8 cellular contexts compared by ENCODE assay signal in the genomic region with DNA sequence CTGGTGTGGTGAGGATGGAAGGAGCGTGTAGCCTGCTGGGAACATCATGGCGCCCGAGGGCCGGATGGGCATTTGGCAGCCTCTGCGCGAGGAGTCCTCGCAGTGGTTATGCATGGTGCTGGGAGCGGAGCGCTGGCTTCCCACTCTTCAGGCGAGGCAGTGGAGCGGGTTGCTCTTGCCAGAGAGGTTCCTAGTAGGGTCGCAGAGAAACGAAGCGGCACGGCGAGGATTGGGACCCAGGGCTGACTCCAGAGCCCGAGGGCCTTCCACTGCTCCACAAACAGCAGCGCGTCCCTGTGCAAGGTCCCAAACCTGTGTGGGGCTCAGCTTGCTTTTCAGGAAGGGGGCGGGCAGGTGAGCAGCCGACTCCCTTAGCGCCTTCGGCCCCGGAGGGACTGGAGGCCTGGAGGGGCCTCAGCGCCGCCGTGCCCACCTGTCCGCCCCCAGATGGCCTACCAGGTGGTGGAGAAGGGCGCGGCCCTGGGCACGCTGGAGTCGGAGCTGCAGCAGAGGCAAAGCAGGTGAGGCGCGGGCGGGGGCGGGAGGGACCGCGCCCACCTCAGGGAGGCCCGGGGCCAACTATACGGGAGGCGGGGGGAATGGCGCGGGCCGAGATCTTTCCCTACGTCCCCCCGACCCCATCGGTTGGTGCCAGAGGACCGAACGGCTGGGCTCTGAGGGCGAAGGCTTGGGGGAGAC. TPM values are rescaled to one million over a fixed set of nuclear protein-coding genes. Genes with fewer than 3 reads are reported as not detected.
DNase-seq lines count a peak whose midpoint lies in the region; ATAC-seq and TF ChIP-seq lines count a peak whose summit lies in the region.

No MANE protein-coding gene starts in this region.

- peak overlapping the region; percentile 7 for H3K27ac ChIP-seq in CD4-positive, alpha-beta T cell (ENCODE audit: low read depth, low read length)

- no peak for TF ChIP-seq CTCF in CD4-positive, alpha-beta T cell (IDR thresholded peaks at IDR 0.05)
- TF ChIP-seq CTCF in epithelial cell of proximal tubule (conservative IDR thresholded peaks at IDR 0.05; ENCODE audit: low read depth, low read length): no peak

- H3K36me3 ChIP-seq in neuron (ENCODE audit: insufficient read depth, low read length): no peaks in the 10 kb centered on the region

- H3K9me3 Mint-ChIP-seq in CD4-positive, alpha-beta T cell: no peaks in the 10 kb centered on the region

- POLR2A ChIA-PET in CD4-positive, alpha-beta T cell (lab: Charles Lee): no interaction called here

- no peaks in the 10 kb centered on the region for H3K27me3 Mint-ChIP-seq in CD4-positive, alpha-beta T cell

- no peak overlapping the region for H3K27ac Mint-ChIP-seq in CD4-positive, alpha-beta T cell

- H3K4me1 Mint-ChIP-seq in CD4-positive, alpha-beta T cell (ENCODE audit: low read depth): peaks cover 25% of the 10 kb centered on the region

- H2AFZ ChIP-seq in neuron (ENCODE audit: low read depth, low read length): peak overlapping the region; percentile 55

- peak overlapping the region; percentile 58 for H3K4me3 ChIP-seq in epithelial cell of proximal tubule (ENCODE audit: low read depth, low read length)
- H3K4me3 ChIP-seq in neuron (ENCODE audit: low read length): peak overlapping the region; percentile 46

- peaks cover 13% of the 10 kb centered on the region for H3K4me1 ChIP-seq in neuron (ENCODE audit: insufficient read depth, low read length)

- no peaks in the 10 kb centered on the region for H3K9me3 ChIP-seq in CD4-positive, alpha-beta T cell (ENCODE audit: control insufficient read depth, low read length)
- no peaks in the 10 kb centered on the region for H3K9me3 ChIP-seq in neuron (ENCODE audit: low read length)

- ATAC-seq in CD4-positive, alpha-beta T cell (ENCODE audit: poor library complexity): no peak
- no peak for ATAC-seq in HG03045 (IDR thresholded peaks at IDR 0.05; ENCODE audit: unreplicated experiment)

- H3K36me3 Mint-ChIP-seq in CD4-positive, alpha-beta T cell (ENCODE audit: low read depth): peaks cover 69% of the 10 kb centered on the region

- CTCF ChIA-PET in CD4-positive, alpha-beta T cell (lab: Charles Lee): no interaction called here

- no peaks in the 10 kb centered on the region for H3K27me3 ChIP-seq in CD4-positive, alpha-beta T cell (ENCODE audit: control insufficient read depth, insufficient read depth, low read length)
- no peaks in the 10 kb centered on the region for H3K27me3 ChIP-seq in neuron (ENCODE audit: insufficient read depth, low read length)

- intact Hi-C loops in CD4-positive, alpha-beta T cell (cut with DNase I, micrococcal nuclease): no loop called here

- no peak for DNase-seq in CD4-positive, alpha-beta T cell
- peak; percentile 87 for DNase-seq in NCI-H2171 treated with DMSO at 0.1 percent for 48 hours (lab: John Stamatoyannopoulos, UW)
- DNase-seq in epithelial cell of proximal tubule (ENCODE audit: low read depth): no peak
- no peak for DNase-seq in SIG-M5 treated with dmso at 0.1 percent for 504 hours (lab: John Stamatoyannopoulos, UW; ENCODE audit: unreplicated experiment)
- DNase-seq in dedifferentiated amniotic fluid mesenchymal stem cell (ENCODE audit: extremely low spot score): no peak
- no peak for DNase-seq in NCI-H2107 treated with DMSO at 0.1 percent for 48 hours (lab: John Stamatoyannopoulos, UW; ENCODE audit: unreplicated experiment)

- no peak overlapping the region for H3K4me3 Mint-ChIP-seq in CD4-positive, alpha-beta T cell

RNA-seq across cellular contexts. Expression of gene ATG16L2, which starts 7.2 kb away (rescaled TPM):
- 10 to 100 TPM; 58.3 to 61.6 TPM for total RNA-seq in CD4-positive, alpha-beta T cell
- total RNA-seq in epithelial cell of proximal tubule: 7.3 and 40.1 TPM in 2 replicates

RNA-seq across cellular contexts. Expression of gene STARD10, which starts 27.5 kb away (rescaled TPM):
- total RNA-seq in CD4-positive, alpha-beta T cell: 10 to 100 TPM; 10.5 to 12.9 TPM
- total RNA-seq in epithelial cell of proximal tubule: 54.8 and 67.4 TPM in 2 replicates
